28 cellular contexts compared by ENCODE assay signal in genomic region chr6:155245193-155245592, GRCh38. TPM values are rescaled to one million over a fixed set of nuclear protein-coding genes. Genes with fewer than 3 reads are reported as not detected.
"Had no signal": no experiment of that assay in that cellular context is flagged by ENCODE, and none has a peak within 500 bp of the region (broad histone marks: within the 10 kb centered on the region; RNA-seq: fewer than 3 reads in every experiment).

No MANE protein-coding gene starts in this region.

- H3K4me2 ChIP-seq: SK-N-SH had no signal

- H3K27ac ChIP-seq: brain microvascular endothelial cell, cardiac muscle cell, SJCRH30, VCaP had no signal

- H3K27me3 Mint-ChIP-seq: activated CD4-positive, alpha-beta memory T cell treated with anti-CD3 and anti-CD28 coated beads, Interleukin-2, amount 10 ng/mL, durations not matched to agents 7 days and 5 days; activated CD4-positive, alpha-beta T cell treated with anti-CD3 and anti-CD28 coated beads, Interleukin-2, amount 10 ng/mL, durations not matched to agents 7 days and 5 days; activated naive CD4-positive, alpha-beta T cell treated with anti-CD3 and anti-CD28 coated beads, Interleukin-2, amount 10 ng/mL, durations not matched to agents 7 days and 5 days; activated naive CD8-positive, alpha-beta T cell treated with anti-CD3 and anti-CD28 coated beads for 36 hours had no signal

- H3K9ac ChIP-seq: SK-N-SH had no signal

- H3K9me3 Mint-ChIP-seq: activated CD4-positive, alpha-beta memory T cell treated with anti-CD3 and anti-CD28 coated beads, Interleukin-2, amount 10 ng/mL, durations not matched to agents 7 days and 5 days; activated CD4-positive, alpha-beta T cell treated with anti-CD3 and anti-CD28 coated beads, Interleukin-2, amount 10 ng/mL, durations not matched to agents 7 days and 5 days; activated naive CD4-positive, alpha-beta T cell treated with anti-CD3 and anti-CD28 coated beads, Interleukin-2, amount 10 ng/mL, durations not matched to agents 7 days and 5 days; activated naive CD8-positive, alpha-beta T cell treated with anti-CD3 and anti-CD28 coated beads for 36 hours; activated T-cell treated with anti-CD3 and anti-CD28 coated beads, Interleukin-2, amount 50 U/mL, for 72 hours; activated T-helper 2 cell treated with anti-CD3 and anti-CD28 coated beads, Interferon-gamma antibody, Interleukin-2, Interleukin-4, amounts not matched to agents 10 μg/mL and 5 μg/mL and 100 μg/mL, durations not matched to agents 14 hours and 24 hours and 36 hours had no signal

- DNase-seq: activated CD4-positive, alpha-beta memory T cell treated with anti-CD3 and anti-CD28 coated beads, Interleukin-2, amount 10 ng/mL, durations not matched to agents 7 days and 5 days; activated CD4-positive, alpha-beta T cell treated with anti-CD3 and anti-CD28 coated beads, Interleukin-2, amount 10 ng/mL, durations not matched to agents 7 days and 5 days; activated CD4-positive, CD25-positive, alpha-beta regulatory T cell; activated CD8-positive, alpha-beta memory T cell treated with anti-CD3 and anti-CD28 coated beads, Interleukin-2, amount 50 U/mL, for 4 hours; activated gamma-delta T cell treated with Interleukin-2 at 50 U/mL for 16 hours; activated naive CD4-positive, alpha-beta T cell treated with anti-CD3 and anti-CD28 coated beads, Interleukin-2, amount 10 ng/mL, durations not matched to agents 7 days and 5 days; activated naive CD8-positive, alpha-beta T cell treated with anti-CD3 and anti-CD28 coated beads for 36 hours; activated T-cell treated with anti-CD3 and anti-CD28 coated beads, Interleukin-2, amount 50 U/mL, for 72 hours; brain microvascular endothelial cell; MG63; NCI-H1105; NCI-H1436; NCI-H1694 treated with DMSO at 0.1 percent for 48 hours; NCI-H2029 treated with DMSO at 0.1 percent for 48 hours; NCI-H345; NCI-H510A; NCI-H526 treated with DMSO at 0.1 percent for 48 hours; RPMI8226; SK-N-SH; T-helper 1 cell had no signal

- H3K27ac Mint-ChIP-seq: activated CD4-positive, alpha-beta memory T cell treated with anti-CD3 and anti-CD28 coated beads, Interleukin-2, amount 10 ng/mL, durations not matched to agents 7 days and 5 days; activated CD4-positive, alpha-beta T cell treated with anti-CD3 and anti-CD28 coated beads, Interleukin-2, amount 10 ng/mL, durations not matched to agents 7 days and 5 days; activated naive CD4-positive, alpha-beta T cell treated with anti-CD3 and anti-CD28 coated beads, Interleukin-2, amount 10 ng/mL, durations not matched to agents 7 days and 5 days; activated naive CD8-positive, alpha-beta T cell treated with anti-CD3 and anti-CD28 coated beads for 36 hours; activated T-cell treated with anti-CD3 and anti-CD28 coated beads, Interleukin-2, amount 50 U/mL, for 72 hours had no signal

- ATAC-seq: activated T-cell treated with anti-CD3 and anti-CD28 coated beads, Interleukin-2, amount 50 U/mL, for 72 hours; Right ventricle myocardium inferior had no signal

- H3K36me3 ChIP-seq: brain microvascular endothelial cell, cardiac muscle cell had no signal

- H3K4me3 ChIP-seq: cardiac muscle cell, MG63, SJCRH30 had no signal

- H3K9me3 ChIP-seq: MG63, SJCRH30, SK-N-SH had no signal

- H3K27me3 ChIP-seq: brain microvascular endothelial cell, cardiac muscle cell, MG63, SJCRH30 had no signal

- H3K4me1 Mint-ChIP-seq: activated CD4-positive, alpha-beta memory T cell treated with anti-CD3 and anti-CD28 coated beads, Interleukin-2, amount 10 ng/mL, durations not matched to agents 7 days and 5 days; activated naive CD4-positive, alpha-beta T cell treated with anti-CD3 and anti-CD28 coated beads, Interleukin-2, amount 10 ng/mL, durations not matched to agents 7 days and 5 days; activated naive CD8-positive, alpha-beta T cell treated with anti-CD3 and anti-CD28 coated beads for 36 hours had no signal

- H3K4me3 Mint-ChIP-seq: activated CD4-positive, alpha-beta memory T cell treated with anti-CD3 and anti-CD28 coated beads, Interleukin-2, amount 10 ng/mL, durations not matched to agents 7 days and 5 days; activated CD4-positive, alpha-beta T cell treated with anti-CD3 and anti-CD28 coated beads, Interleukin-2, amount 10 ng/mL, durations not matched to agents 7 days and 5 days; activated naive CD4-positive, alpha-beta T cell treated with anti-CD3 and anti-CD28 coated beads, Interleukin-2, amount 10 ng/mL, durations not matched to agents 7 days and 5 days; activated naive CD8-positive, alpha-beta T cell treated with anti-CD3 and anti-CD28 coated beads for 36 hours; activated T-cell treated with anti-CD3 and anti-CD28 coated beads, Interleukin-2, amount 50 U/mL, for 72 hours had no signal

RNA-seq across cellular contexts. Expression of gene CLDN20, which starts 18.6 kb away (rescaled TPM):
- total RNA-seq: activated CD4-positive, alpha-beta memory T cell treated with anti-CD3 and anti-CD28 coated beads, Interleukin-2, amount 10 ng/mL, durations not matched to agents 7 days and 5 days; activated CD4-positive, alpha-beta T cell treated with anti-CD3 and anti-CD28 coated beads, Interleukin-2, amount 10 ng/mL, durations not matched to agents 7 days and 5 days; activated naive CD8-positive, alpha-beta T cell treated with anti-CD3 and anti-CD28 coated beads for 36 hours; activated T-cell treated with anti-CD3 and anti-CD28 coated beads, Interleukin-2, amount 50 U/mL, for 72 hours; cardiac muscle cell; OCI-LY7; SJCRH30; T-helper 2 cell treated with Interferon-gamma antibody and Interleukin-4, amounts not matched to agents 100 ng/mL and 5 ng/mL, for 36 hours had no signal
- polyA plus RNA-seq: adipose tissue had no signal
